8 cellular contexts compared by ENCODE assay signal in the genomic region with DNA sequence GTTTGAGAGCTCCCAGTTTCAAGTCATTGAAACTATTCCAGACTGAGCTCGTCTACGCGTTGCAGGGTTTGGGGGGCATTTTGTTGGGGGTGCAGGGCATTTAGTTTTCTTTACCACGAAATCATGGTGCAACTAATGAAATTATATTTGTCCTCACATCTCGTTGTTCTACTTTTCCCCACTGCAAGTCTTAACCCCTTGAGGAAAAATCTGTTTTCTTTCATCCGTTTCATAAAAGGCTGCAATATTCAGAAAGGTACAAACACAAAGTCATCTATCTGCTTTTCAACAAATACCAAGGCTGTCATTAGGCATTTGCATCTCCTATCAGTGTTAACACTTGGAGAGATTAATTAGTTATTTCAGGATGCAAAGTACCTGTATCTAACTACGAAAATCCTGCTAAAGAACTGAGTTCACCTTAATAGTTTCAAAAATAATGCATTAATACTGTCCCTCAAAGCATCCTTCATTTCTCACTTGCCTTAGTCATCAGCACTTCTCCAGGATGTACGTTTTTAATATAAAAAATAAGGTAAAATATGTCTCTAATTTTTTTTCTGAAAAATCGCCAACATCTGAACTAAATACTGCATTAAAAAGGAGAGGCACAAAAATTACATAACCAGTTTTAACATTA. TPM values are rescaled to one million over a fixed set of nuclear protein-coding genes. Genes with fewer than 3 reads are reported as not detected.
DNase-seq lines count a peak whose midpoint lies in the region; ATAC-seq, FAIRE-seq and TF ChIP-seq lines count a peak whose summit lies in the region.

No MANE protein-coding gene starts in this region.

- DNase-seq in left ventricle myocardium inferior, result no peak
- DNase-seq in left cardiac atrium, result no peak
- DNase-seq in GM12878 (ENCODE audit: low read depth, low spot score), result no peak
- DNase-seq in lower lobe of right lung, result no peak
- no peak for DNase-seq in vagina (ENCODE audit: extremely low spot score in 2 of 2)
- no peak for DNase-seq in DMS114 treated with DMSO at 0.1 percent for 48 hours (lab: John Stamatoyannopoulos, UW; ENCODE audit: unreplicated experiment)
- no peak for DNase-seq in Kasumi-1 (lab: John Stamatoyannopoulos, UW)

- H3K27ac ChIP-seq in left ventricle myocardium inferior (replicated peaks), result peak overlapping the region; percentile 97
- H3K27ac ChIP-seq in GM12878 (ENCODE audit: control insufficient read depth, insufficient read depth), result peak overlapping the region; percentile 100
- H3K27ac ChIP-seq in lower lobe of right lung, result peak overlapping the region; percentile 96
- H3K27ac ChIP-seq in vagina, result peak overlapping the region; percentile 100

- no peak for TF ChIP-seq EP300 in GM12878 (IDR thresholded peaks at IDR 0.05; ENCODE audit: borderline replicate concordance in 1 of 2, control insufficient read depth in 1 of 2, low read depth in 2 of 2, low read length in 2 of 2)

- H3K27me3 ChIP-seq in left ventricle myocardium inferior (ENCODE audit: low read depth) (no peaks in the 10 kb centered on the region), GM12878 (replicated peaks in 1 of 2; ENCODE audit: control insufficient read depth in 2 of 2, insufficient read depth in 2 of 2, low read length in 1 of 2) (no peaks in the 10 kb centered on the region), lower lobe of right lung (ENCODE audit: low read depth) (no peaks in the 10 kb centered on the region), vagina (no peaks in the 10 kb centered on the region)

- BruUV-seq in GM12878 (replicated peaks; lab: Mats Ljungman, UMichigan), result no TSS peak

- no peak overlapping the region; the same call in 1 of the 2 replicates for H2AFZ ChIP-seq in GM12878 (ENCODE audit: control insufficient read depth, low read depth, low read length)

- H3K4me1 ChIP-seq in left ventricle myocardium inferior (peaks cover 48% of the 10 kb centered on the region), GM12878 (ENCODE audit: control insufficient read depth, insufficient read depth, low read length) (peaks cover 8% of the 10 kb centered on the region; the same call in 1 of the 2 replicates), lower lobe of right lung (peaks cover 36% of the 10 kb centered on the region), vagina (peaks cover 37% of the 10 kb centered on the region)

- H3K4me3 ChIP-seq in left ventricle myocardium inferior, result peak overlapping the region; percentile 83
- peak overlapping the region; percentile 95 for H3K4me3 ChIP-seq in GM12878
- H3K4me3 ChIP-seq in lower lobe of right lung, result peak overlapping the region; percentile 62
- peak overlapping the region; percentile 62 to 83 for H3K4me3 ChIP-seq in vagina

- RAD21 ChIA-PET in GM12878 (lab: Charles Lee; ENCODE audit: unreplicated experiment), result interaction anchor here (0.6 to 1.2 kb wide), 12 partner anchors 39 to 1408 kb away, joined by 3 to 17 read pairs (median 3); no protein-coding TSS in a partner anchor

- H3K9me3 ChIP-seq in left ventricle myocardium inferior (replicated peaks), result no peaks in the 10 kb centered on the region
- H3K9me3 ChIP-seq in GM12878 (replicated peaks; ENCODE audit: control insufficient read depth, insufficient read depth, low read length), result no peaks in the 10 kb centered on the region
- H3K9me3 ChIP-seq in lower lobe of right lung, result no peaks in the 10 kb centered on the region
- H3K9me3 ChIP-seq in vagina, result no peaks in the 10 kb centered on the region

- no peak for FAIRE-seq in GM12878 (lab: Jason Lieb, UNC)

- H3K79me2 ChIP-seq in GM12878 (ENCODE audit: control insufficient read depth, insufficient read depth, low read length), result peaks cover 46% of the 10 kb centered on the region

- peak overlapping the region; percentile 100 for H3K9ac ChIP-seq in GM12878 (ENCODE audit: control insufficient read depth, insufficient read depth, low read length)

- H3K36me3 ChIP-seq in left ventricle myocardium inferior (peaks cover 13% of the 10 kb centered on the region), GM12878 (ENCODE audit: control insufficient read depth in 2 of 2, insufficient read depth in 2 of 2, low read length in 1 of 2) (peaks cover 0 to 3% of the 10 kb centered on the region in 2 experiments; a peak in 1 of 4 replicates), lower lobe of right lung (peaks cover 22% of the 10 kb centered on the region), vagina (peaks cover 0 to 16% of the 10 kb centered on the region in 2 donors)

- under 1% methylated on average over 9 of the region's 9 CpGs for WGBS in GM12878 (ENCODE audit: insufficient coverage, insufficient replicate concordance, low lambda C conversion rate, missing lambda C conversion rate)

- H4K20me1 ChIP-seq in GM12878 (ENCODE audit: control insufficient read depth, insufficient read depth), result no peaks in the 10 kb centered on the region

- TF ChIP-seq CTCF in left ventricle myocardium inferior (IDR thresholded peaks at IDR 0.05; ENCODE audit: borderline replicate concordance), result no peak
- no peak for TF ChIP-seq CTCF in GM12878 (IDR thresholded peaks at IDR 0.05 in 2 of 3, conservative IDR thresholded peaks at IDR 0.05 in 1 of 3; ENCODE audit: control insufficient read depth in 2 of 3, extremely low read depth in 1 of 3, insufficient read depth in 1 of 3, low read depth in 3 of 3, low read length in 3 of 3)
- no peak for TF ChIP-seq CTCF in lower lobe of right lung (IDR thresholded peaks at IDR 0.05)
- no peak for TF ChIP-seq CTCF in vagina (IDR thresholded peaks at IDR 0.05)

- in situ Hi-C loops in GM12878 (cut with MboI), result loop anchor here (5.0 to 10.0 kb wide), 2 partner anchors 104 to 446 kb away; no protein-coding TSS in a partner anchor

- TF ChIP-seq POLR2A in GM12878 (IDR thresholded peaks at IDR 0.05; ENCODE audit: low read depth, low read length), result peak; percentile 7; the same call in 1 of the 2 replicates
- TF ChIP-seq POLR2A in vagina (IDR thresholded peaks at IDR 0.05), result peak in 1 of 2 donors; percentile 37

- H3K4me2 ChIP-seq in GM12878 (ENCODE audit: control insufficient read depth, insufficient read depth), result peak overlapping the region; percentile 75

- ATAC-seq in left cardiac atrium, result no peak
- ATAC-seq in GM12878, result no peak
- no peak for ATAC-seq in lower lobe of right lung
- ATAC-seq in GM18498 (IDR thresholded peaks at IDR 0.05; ENCODE audit: unreplicated experiment), result no peak

- CTCF ChIA-PET in GM12878 (lab: Yijun Ruan, JAX), result interaction anchor here (0.7 to 2.2 kb wide), 5 partner anchors 22 to 449 kb away, joined by 3 to 10 read pairs (median 4); no protein-coding TSS in a partner anchor

- TF ChIP-seq RAD21 in GM12878 (IDR thresholded peaks at IDR 0.05; ENCODE audit: insufficient read depth, low read depth, low read length), result no peak

- POLR2A ChIA-PET in GM12878 (lab: Charles Lee), result interaction anchor here (0.5 to 2.1 kb wide), 31 partner anchors 9 to 515 kb away, joined by 3 to 19 read pairs (median 4); no protein-coding TSS in a partner anchor

- intact Hi-C loops in left ventricle myocardium inferior (cut with micrococcal nuclease) (loop anchor here (5.0 to 10.0 kb wide), 3 partner anchors 154 to 516 kb away; no protein-coding TSS in a partner anchor), left cardiac atrium (cut with DNase I) (loop anchor here (5.0 to 10.0 kb wide), 3 partner anchors 69 to 446 kb away; no protein-coding TSS in a partner anchor), GM12878 (cut with micrococcal nuclease; ENCODE audit: unreplicated experiment) (loop anchor here (2.0 to 10.0 kb wide), 5 partner anchors 100 to 906 kb away; a partner anchor contains a TSS), lower lobe of right lung (cut with DNase I) (loop anchor here (10.0 kb wide), 3 partner anchors 156 to 516 kb away; no protein-coding TSS in a partner anchor), vagina (cut with DNase I) (loop anchor here (5.0 to 10.0 kb wide), 4 partner anchors 99 to 446 kb away; no protein-coding TSS in a partner anchor)

- SMC1A ChIA-PET in GM12878 (lab: Charles Lee; ENCODE audit: uncharacterized antibody, unreplicated experiment), result interaction anchor here (0.6 to 1.8 kb wide), 8 partner anchors 101 to 428 kb away, joined by 3 to 12 read pairs (median 4); no protein-coding TSS in a partner anchor

TF ChIP-seq in GM12878, 131 proteins besides CTCF, POLR2A, EP300 and RAD21 (continues in another document):
- peak; percentile 58; the same call in 1 of the 2 replicates for TF ChIP-seq PAX8 (IDR thresholded peaks at IDR 0.05)
- TF ChIP-seq RAD51 (IDR thresholded peaks at IDR 0.05), result no peak
- TF ChIP-seq ATF7 (IDR thresholded peaks at IDR 0.05; ENCODE audit: low read depth), result peak; percentile 82; the same call in 1 of the 2 replicates
- no peak for TF ChIP-seq KAT2A (conservative IDR thresholded peaks at IDR 0.05; ENCODE audit: control insufficient read depth, low read depth, low read length)
- TF ChIP-seq HCFC1 (IDR thresholded peaks at IDR 0.05; ENCODE audit: low read length), result no peak
- no peak for TF ChIP-seq HDAC2 (IDR thresholded peaks at IDR 0.05)
- TF ChIP-seq POLR2AphosphoS2 (IDR thresholded peaks at IDR 0.05; ENCODE audit: low read depth, low read length), result 0 out of 2 replicates have a peak, but pooled peaks have one; percentile 52

RNA-seq across cellular contexts. Expression of a gene that starts 1.9 kb away (rescaled TPM):
- total RNA-seq in left ventricle myocardium inferior (14.4 TPM), left cardiac atrium (10 to 100 TPM; 18.9 to 23.7 TPM), GM12878 (2014; rRNA removed) (10.1 and 10.7 TPM in 2 replicates), GM12878 (2014; rRNA removed; fragmentation: Illumina TruSeq; extraction: Trizol) (9.2 and 10.3 TPM in 2 replicates), GM12878 (2021) (7.7 and 8.0 TPM in 2 replicates), lower lobe of right lung (90.5 TPM), vagina (26.3 TPM)
- total RNA-seq in GM12878 (2013; cell fraction: nucleolus; rRNA removed), result 42.9 and 46.5 TPM in 2 replicates
- 15.3 TPM for polyA plus RNA-seq in GM12878 (2011; ENCODE audit: low read depth)
- polyA plus RNA-seq in GM12878 (2011; rRNA removed) (9.4 and 15.5 TPM in 2 replicates), GM12878 (2014; fragmentation: Illumina TruSeq; extraction: Trizol) (4.3 and 6.1 TPM in 2 replicates), GM12878 (2014; fragmentation: Nextera tagmentation; extraction: Ambion mirVana) (1 to 10 TPM; 2.3 to 7.0 TPM), GM12878 (2014; rRNA removed) (3.6 and 4.0 TPM in 2 replicates), GM12878 (2016; fragmentation: Nextera tagmentation; extraction: Ambion mirVana) (10 to 100 TPM; 12.5 to 14.0 TPM)
- polyA plus RNA-seq in GM12878 (2011; cell fraction: cytosol; rRNA removed), result 3.9 and 4.8 TPM in 2 replicates
- 8.8 and 10.4 TPM in 2 replicates for polyA plus RNA-seq in GM12878 (2011; cell fraction: nucleus; rRNA removed)
- 17.9 and 19.4 TPM in 2 replicates for polyA plus RNA-seq in GM12878 (2012)
- 27.3 and 33.1 TPM in 2 replicates for polyA minus RNA-seq in GM12878 (2011; rRNA and poly(A)+ RNA removed)
- 12.4 and 13.0 TPM in 2 replicates for polyA minus RNA-seq in GM12878 (2011; cell fraction: cytosol; rRNA and poly(A)+ RNA removed)
- 25.0 and 34.7 TPM in 2 replicates for polyA minus RNA-seq in GM12878 (2011; cell fraction: nucleus; rRNA and poly(A)+ RNA removed)
